ENCODE assay signal across 9 cellular contexts in the genomic region with DNA sequence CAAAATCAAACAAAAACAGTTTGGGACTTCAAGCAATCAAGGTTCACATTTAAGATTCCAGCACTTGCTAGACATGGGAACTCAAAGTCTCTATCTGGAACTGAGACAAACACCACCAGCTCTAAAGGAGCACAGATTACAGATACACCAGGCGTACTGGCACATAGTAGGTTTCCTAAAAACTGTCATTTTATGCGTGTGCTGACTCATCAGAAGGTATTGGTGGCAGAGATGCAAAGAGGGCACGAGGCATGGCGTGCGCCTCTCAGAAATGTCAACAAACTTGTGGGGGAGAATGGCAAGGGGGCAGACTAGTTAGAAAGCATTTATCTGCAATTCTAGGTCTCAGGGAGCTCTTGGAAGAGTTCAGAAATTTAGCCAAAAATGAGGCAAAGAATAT.
"Had no signal": no experiment of that assay in that cellular context is flagged by ENCODE, and none has a peak within 500 bp of the region (broad histone marks: within the 10 kb centered on the region; RNA-seq: fewer than 3 reads in every experiment).

No MANE protein-coding gene starts in this region.

- H3K4me3 ChIP-seq: GM23248, K562 had no signal

- H2AFZ ChIP-seq: GM23248 had no signal

- H3K27ac Mint-ChIP-seq: H9 had no signal

- DNase-seq: GM23248, H9, HCEC 1CT, IMR-90, KG1 had no signal

- H3K9me3 Mint-ChIP-seq: H9 had no signal

- FAIRE-seq: H1, H54, K562 had no signal

- H3K27ac ChIP-seq: GM23248, HL-60 had no signal

- H3K9ac ChIP-seq: GM23248 had no signal

- H3K4me3 Mint-ChIP-seq: H9 had no signal

- ATAC-seq: K562 had no signal
